22 cellular contexts compared by ENCODE assay signal in the genomic region with DNA sequence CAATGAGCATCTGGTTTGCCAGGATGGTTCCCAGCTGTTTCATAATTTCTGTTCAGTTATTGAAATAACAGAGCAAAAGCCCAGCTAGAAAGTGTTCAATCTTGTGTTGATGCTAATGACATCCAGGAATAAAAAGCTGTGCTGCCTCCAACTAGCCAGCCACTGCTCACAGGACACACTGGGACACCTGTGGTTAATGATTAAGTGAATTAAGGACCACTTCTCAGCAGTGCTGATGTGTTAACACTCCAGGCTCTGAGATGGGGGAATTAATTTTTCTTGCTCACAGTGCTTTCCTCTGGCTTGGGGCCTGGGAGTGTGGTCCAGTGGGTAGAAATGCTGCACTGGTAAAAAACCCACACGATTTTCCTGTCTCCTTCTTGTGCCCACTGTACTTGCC.
"Had no signal": no experiment of that assay in that cellular context is flagged by ENCODE, and none has a peak within 500 bp of the region (broad histone marks: within the 10 kb centered on the region; RNA-seq: fewer than 3 reads in every experiment).

No MANE protein-coding gene starts in this region.

- H3K9me3 ChIP-seq: esophagus muscularis mucosa, gastroesophageal sphincter, heart left ventricle, lower lobe of right lung, mucosa of descending colon had no signal

- H3K4me1 ChIP-seq: foreskin keratinocyte had no signal

- H3K4me2 ChIP-seq: hepatocyte had no signal

- H3K79me2 ChIP-seq: hepatocyte had no signal

- H3K4me3 ChIP-seq: coronary artery, dorsolateral prefrontal cortex, esophagus muscularis mucosa, gastroesophageal sphincter, heart left ventricle, hepatocyte, lower lobe of right lung, mucosa of descending colon had no signal

- H3K27ac ChIP-seq: coronary artery, esophagus muscularis mucosa, foreskin keratinocyte, gastroesophageal sphincter, heart left ventricle, hepatocyte, lower lobe of right lung had no signal

- DNase-seq: dermis blood vessel endothelial cell; dorsolateral prefrontal cortex; effector CD4-positive, alpha-beta T cell; effector memory CD4-positive, alpha-beta T cell; foreskin keratinocyte; heart left ventricle; hypothalamus; immature natural killer cell; islet precursor cell; kidney; kidney glomerular epithelial cell; left colon; left ventricle myocardium superior; lower lobe of right lung; mesenchymal stem cell; mucosa of descending colon; naive B cell had no signal

- ATAC-seq: foreskin keratinocyte, gastroesophageal sphincter, heart left ventricle, left colon, left lobe of liver, left ventricle myocardium superior, mucosa of descending colon had no signal

- H2AFZ ChIP-seq: hepatocyte had no signal

- H3K27me3 ChIP-seq: dorsolateral prefrontal cortex, esophagus muscularis mucosa, foreskin keratinocyte, gastroesophageal sphincter, heart left ventricle, hepatocyte had no signal
